ENCODE assay signal across 15 cellular contexts in the genomic region with DNA sequence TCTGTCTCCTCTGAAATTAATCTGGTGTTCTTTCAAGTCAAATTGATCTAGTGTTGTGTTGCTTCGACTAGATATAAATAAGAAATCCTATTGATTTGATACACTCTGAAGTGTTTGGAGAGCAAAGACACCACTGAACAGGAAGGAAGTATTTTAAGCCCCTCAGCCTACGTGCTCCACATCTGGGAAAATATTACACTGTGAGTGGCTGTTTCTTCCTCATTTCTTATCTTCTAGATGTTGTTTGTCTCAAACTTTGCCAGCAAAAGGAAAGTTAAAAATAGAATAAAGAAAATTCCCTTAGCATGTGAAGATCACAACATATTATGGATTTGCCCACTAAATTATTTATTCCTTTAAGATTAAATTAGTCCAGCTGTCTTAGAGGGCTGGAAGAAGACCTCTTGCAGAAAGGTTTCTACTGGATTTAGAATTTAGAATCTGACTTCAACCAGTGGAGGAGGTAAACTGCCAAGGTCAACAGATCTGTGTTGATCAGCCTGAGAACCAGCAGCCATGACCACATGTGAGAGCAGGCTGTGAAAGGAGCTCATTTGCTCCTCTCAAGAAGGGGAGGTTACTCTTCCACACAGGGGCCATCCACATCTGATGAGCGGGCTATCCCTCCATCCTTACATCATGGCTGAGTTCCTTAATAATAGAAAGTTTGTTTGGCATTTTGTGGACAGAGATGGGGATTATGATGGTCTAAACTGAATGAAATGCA. TPM values are rescaled to one million over a fixed set of nuclear protein-coding genes. Genes with fewer than 3 reads are reported as not detected.
DNase-seq lines count a peak whose midpoint lies in the region; ATAC-seq, FAIRE-seq and TF ChIP-seq lines count a peak whose summit lies in the region.
"Had no signal": no experiment of that assay in that cellular context is flagged by ENCODE, and none has a peak within 500 bp of the region (broad histone marks: within the 10 kb centered on the region; RNA-seq: fewer than 3 reads in every experiment).

No MANE protein-coding gene starts in this region.

- no peak overlapping the region for H3K9ac ChIP-seq in IMR-90 (ENCODE audit: low read depth, low read length)

- DNase-seq in NOMO-1 treated with DMSO at 0.1 percent for 48 hours (lab: John Stamatoyannopoulos, UW; ENCODE audit: unreplicated experiment): peak; percentile 45
- no peak for DNase-seq in NOMO-1 treated with dmso at 0.1 percent for 144 hours (lab: John Stamatoyannopoulos, UW; ENCODE audit: unreplicated experiment)
- peak; percentile 26 for DNase-seq in IMR-90
- DNase-seq in pancreas: peak in 2 of 6 donors; percentile 33 to 52
- DNase-seq in lower leg skin (ENCODE audit: low spot score in 2 of 2): no peak
- DNase-seq in H4 (ENCODE audit: low spot score): no peak
- DNase-seq in posterior cingulate gyrus: no peak
- DNase-seq: caudate nucleus, DMS153, NCI-H1694, NCI-H82 had no signal

- BruUV-seq in IMR-90 (replicated peaks; lab: Mats Ljungman, UMichigan): no TSS peak

- H3K9me3 ChIP-seq in IMR-90 (ENCODE audit: control insufficient read depth, insufficient read depth, low read length) (no peaks in the 10 kb centered on the region), pancreas (no peaks in the 10 kb centered on the region)

- H3K36me3 Mint-ChIP-seq in activated T-helper 17 cell treated with anti-CD3 and anti-CD28 coated beads, Interleukin-2, amount 50 U/mL, for 72 hours (ENCODE audit: low read depth): no peaks in the 10 kb centered on the region

- H4K8ac ChIP-seq in IMR-90 (ENCODE audit: low read depth in 2 of 2, low read length in 2 of 2): peak overlapping the region in 1 of 2 experiments; percentile 67; a peak in 1 of 4 replicates

- H2BK5ac ChIP-seq in IMR-90 (ENCODE audit: low read depth, low read length, poor library complexity, severe bottlenecking): no peak overlapping the region

- WGBS in IMR-90 (ENCODE audit: extremely low coverage in 2 of 2, insufficient read length in 1 of 2), 2 experiments: no CpG with 5 or more reads among the region's 3 CpGs
- WGBS in pancreas, 2 donors: 15 to 27% methylated on average over 3 of the region's 3 CpGs
- WGBS in lower leg skin, 2 donors: 67 to 70% methylated on average over 3 of the region's 3 CpGs

- H3K4me3 Mint-ChIP-seq in activated T-helper 17 cell treated with anti-CD3 and anti-CD28 coated beads, Interleukin-2, amount 50 U/mL, for 72 hours: peak overlapping the region; percentile 66

- peak overlapping the region; percentile 93 for H3K27ac Mint-ChIP-seq in activated T-helper 17 cell treated with anti-CD3 and anti-CD28 coated beads, Interleukin-2, amount 50 U/mL, for 72 hours

- in situ Hi-C loops in IMR-90 (cut with MboI; ENCODE audit: low sequenced_read_pairs): no loop called here

- no peak overlapping the region for H3K4me2 ChIP-seq in IMR-90 (ENCODE audit: low read depth, low read length)

- H3K36me3 ChIP-seq in IMR-90 (ENCODE audit: control insufficient read depth, insufficient read depth, low read length): no peaks in the 10 kb centered on the region
- H3K36me3 ChIP-seq in pancreas: no peaks in the 10 kb centered on the region

- H2AK9ac ChIP-seq in IMR-90 (replicated peaks; ENCODE audit: low read depth, low read length, poor library complexity): peak overlapping the region; percentile 53

- H4K91ac ChIP-seq in IMR-90 (ENCODE audit: insufficient read depth, low read depth, low read length): peak overlapping the region; percentile 11; the same call in 1 of the 2 replicates

- H3K14ac ChIP-seq in IMR-90 (replicated peaks; ENCODE audit: low read depth, low read length): peak overlapping the region; percentile 38; the same call in 1 of the 2 replicates

- intact Hi-C loops in IMR-90 (cut with micrococcal nuclease): no loop called here
- intact Hi-C loops in pancreas (cut with DNase I): no loop called here
- intact Hi-C loops in lower leg skin (cut with DNase I; ENCODE audit: low total_unique reads): no loop called here
- intact Hi-C loops in posterior cingulate gyrus (cut with DNase I): no loop called here

- H4K20me1 ChIP-seq in IMR-90 (ENCODE audit: insufficient read depth, low read length): no peaks in the 10 kb centered on the region

- H3K56ac ChIP-seq in IMR-90 (ENCODE audit: extremely low read depth, insufficient read depth, low read length): no peak overlapping the region

- H3K27ac ChIP-seq in IMR-90 (ENCODE audit: insufficient read depth, low read length): no peak overlapping the region
- H3K27ac ChIP-seq in pancreas: peak overlapping the region; percentile 36 to 65 (median 52)
- H3K27ac ChIP-seq: 22Rv1 had no signal

- H3K4me1 Mint-ChIP-seq in activated T-helper 17 cell treated with anti-CD3 and anti-CD28 coated beads, Interleukin-2, amount 50 U/mL, for 72 hours: peaks cover 10% of the 10 kb centered on the region

- H2BK15ac ChIP-seq in IMR-90 (ENCODE audit: low read depth, low read length): peak overlapping the region; percentile 62; the same call in 2 of the 3 replicates

- peaks cover 3% of the 10 kb centered on the region for H3K9me3 Mint-ChIP-seq in activated T-helper 17 cell treated with anti-CD3 and anti-CD28 coated beads, Interleukin-2, amount 50 U/mL, for 72 hours

- FAIRE-seq in pancreas (lab: Jason Lieb, UNC): no peak
- FAIRE-seq: islet of Langerhans had no signal

- H3K27me3 ChIP-seq in IMR-90 (ENCODE audit: control insufficient read depth, insufficient read depth, low read length) (no peaks in the 10 kb centered on the region), pancreas (no peaks in the 10 kb centered on the region)

- TF ChIP-seq POLR2A in IMR-90 (IDR thresholded peaks at IDR 0.05; ENCODE audit: low read depth, low read length) (no peak), lower leg skin (IDR thresholded peaks at IDR 0.05) (no peak)

- POLR2A ChIA-PET in IMR-90 (lab: Charles Lee; ENCODE audit: unreplicated experiment): no interaction called here

- H4K5ac ChIP-seq in IMR-90 (ENCODE audit: low read depth, low read length): peak overlapping the region; percentile 55

- H3K79me1 ChIP-seq in IMR-90 (ENCODE audit: low read depth in 1 of 2, low read length in 2 of 2): no peaks in the 10 kb centered on the region

- H2AFZ ChIP-seq in IMR-90 (replicated peaks; ENCODE audit: low read length, poor library complexity): no peak overlapping the region

- H3K23ac ChIP-seq in IMR-90 (ENCODE audit: low read depth, low read length): peak overlapping the region; percentile 45; the same call in 1 of the 2 replicates

- peak overlapping the region; percentile 56; the same call in 1 of the 2 replicates for H3K18ac ChIP-seq in IMR-90 (ENCODE audit: low read depth, low read length)

- no peak for ATAC-seq in IMR-90 (ENCODE audit: low read depth)
- ATAC-seq in activated T-helper 17 cell treated with anti-CD3 and anti-CD28 coated beads, Interleukin-2, amount 50 U/mL, for 72 hours (replicated peaks): no peak
- peak; percentile 56 to 69 (median 63) for ATAC-seq in pancreas

- peak overlapping the region; percentile 30 for H2BK120ac ChIP-seq in IMR-90 (ENCODE audit: low read depth, low read length)

- TF ChIP-seq CTCF in IMR-90 (conservative IDR thresholded peaks at IDR 0.05; ENCODE audit: low read depth, low read length) (no peak), pancreas (IDR thresholded peaks at IDR 0.05) (no peak), lower leg skin (IDR thresholded peaks at IDR 0.05) (no peak)

- TF ChIP-seq RAD21 in IMR-90 (IDR thresholded peaks at IDR 0.05; ENCODE audit: low read length): no peak

- H2BK20ac ChIP-seq in IMR-90 (ENCODE audit: low read depth, low read length): peak overlapping the region; percentile 72; the same call in 1 of the 2 replicates

- dilution Hi-C loops in IMR-90 (cut with HindIII; ENCODE audit: low sequenced_read_pairs, unreplicated experiment): no loop called here

- peaks cover 13% of the 10 kb centered on the region for H3K9me1 ChIP-seq in IMR-90 (ENCODE audit: insufficient read depth, low read length)

- CTCF ChIA-PET in IMR-90 (lab: Yijun Ruan, JAX): interaction anchor here (0.9 kb wide), 1 partner anchor 15 kb away, joined by 3 read pairs; no protein-coding TSS in a partner anchor

- H3K4me3 ChIP-seq in IMR-90 (ENCODE audit: insufficient read depth, low read depth, low read length): no peak overlapping the region
- no peak overlapping the region for H3K4me3 ChIP-seq in pancreas
- H3K4me3 ChIP-seq in lower leg skin (ENCODE audit: low read depth, poor library complexity, severe bottlenecking): no peak overlapping the region

- peak overlapping the region; percentile 51 for H3K4ac ChIP-seq in IMR-90 (ENCODE audit: low read depth, low read length)

- H3K4me1 ChIP-seq in IMR-90 (ENCODE audit: control insufficient read depth, insufficient read depth, low read length) (peaks cover 14% of the 10 kb centered on the region), pancreas (peaks cover 43 to 57% (median 55%) of the 10 kb centered on the region in 3 donors)

- H2AK5ac ChIP-seq in IMR-90 (ENCODE audit: low read depth, low read length): peak overlapping the region; percentile 47

- no peaks in the 10 kb centered on the region for H3K27me3 Mint-ChIP-seq in activated T-helper 17 cell treated with anti-CD3 and anti-CD28 coated beads, Interleukin-2, amount 50 U/mL, for 72 hours

TF ChIP-seq in IMR-90, 13 proteins besides CTCF, POLR2A, EP300 and RAD21:
- TF ChIP-seq SMC3 (IDR thresholded peaks at IDR 0.05; ENCODE audit: low read depth, low read length): no peak
- TF ChIP-seq ELK1 (IDR thresholded peaks at IDR 0.05; ENCODE audit: borderline replicate concordance, low read depth, low read length): no peak
- TF ChIP-seq RFX5 (IDR thresholded peaks at IDR 0.05; ENCODE audit: low read depth, low read length): no peak

RNA-seq across cellular contexts. Expression of gene ACKR4, which starts 46.3 kb away (rescaled TPM):
- 0.18 TPM in 1 of 2 replicates, not detected in the other for total RNA-seq in IMR-90 (2012; rRNA removed)
- polyA plus RNA-seq in IMR-90 (2012; rRNA removed): not detected in 2 replicates
- polyA plus RNA-seq in IMR-90 (2012; cell fraction: cytosol; rRNA removed): not detected in 2 replicates
- polyA plus RNA-seq in IMR-90 (2012; cell fraction: nucleus; rRNA removed; ENCODE audit: low replicate concordance): 0.15 TPM in 1 of 2 replicates, not detected in the other
- total RNA-seq in activated T-helper 17 cell treated with anti-CD3 and anti-CD28 coated beads, Interleukin-2, amount 50 U/mL, for 72 hours: under 1 TPM in 1 of 2 donors, not detected in 1; 0.21 TPM
- total RNA-seq in pancreas: 1 to 10 TPM in 3 of 6 donors, under 1 TPM in 3; 0.74 to 2.1 (median 1.1) TPM
- 1 to 10 TPM in 1 of 2 donors, under 1 TPM in 1; 0.70 to 1.2 TPM for polyA plus RNA-seq in pancreas
- 1 to 10 TPM; 1.8 to 5.6 (median 4.9) TPM for total RNA-seq in lower leg skin
- total RNA-seq in H4 (2014; rRNA removed; shearing (Covaris generic)): not detected in 2 replicates
- polyA plus RNA-seq: neural cell had no signal

Comparison
In these comparisons a context has a peak if more than half of its experiments do, and no peak if none do; other contexts are left out.
1. DNase-seq: peak in NOMO-1 treated with DMSO at 0.1 percent for 48 hours (single experiment) and IMR-90 (single experiment); none in NOMO-1 treated with dmso at 0.1 percent for 144 hours (single experiment), lower leg skin (0 of 2), H4 (single experiment) and posterior cingulate gyrus (0 of 10).
2. ATAC-seq: peak in pancreas (4 of 4); none in IMR-90 (single experiment) and activated T-helper 17 cell treated with anti-CD3 and anti-CD28 coated beads, Interleukin-2, amount 50 U/mL, for 72 hours (single experiment).